In genomic region chr1:20370628-20371200, GRCh38 we compare ENCODE assay signal across 19 cellular contexts.
A peak's percentile ranks its signal among the peaks of the same experiment; 100 is the strongest.
DNase-seq lines count a peak whose midpoint lies in the region; ATAC-seq and TF ChIP-seq lines count a peak whose summit lies in the region.
"Had no signal": no experiment of that assay in that cellular context is flagged by ENCODE, and none has a peak within 500 bp of the region (broad histone marks: within the 10 kb centered on the region; RNA-seq: fewer than 3 reads in every experiment).

No MANE protein-coding gene starts in this region.

- H4K12ac ChIP-seq in trophoblast cell (ENCODE audit: low read depth, low read length): no peak overlapping the region

- no peak overlapping the region for H2AFZ ChIP-seq in trophoblast cell (ENCODE audit: insufficient read depth, low read length, poor library complexity)

- H4K8ac ChIP-seq in trophoblast cell (ENCODE audit: low read depth, low read length): no peak overlapping the region

- peaks cover 10% of the 10 kb centered on the region for H3K4me1 Mint-ChIP-seq in T-helper 17 cell

- H3K27ac Mint-ChIP-seq in T-helper 17 cell: no peak overlapping the region
- H3K27ac Mint-ChIP-seq: IgD-negative memory B cell, nephron progenitor cell, progenitor cell of endocrine pancreas had no signal

- peaks cover 53% of the 10 kb centered on the region for H3K27me3 Mint-ChIP-seq in T-helper 17 cell

- H3K4ac ChIP-seq in trophoblast cell (ENCODE audit: low read depth, low read length): no peak overlapping the region

- no peak for ATAC-seq in GM21528 (IDR thresholded peaks at IDR 0.05; ENCODE audit: low FRiP score, unreplicated experiment)
- no peak for ATAC-seq in T-helper 17 cell
- ATAC-seq: left lobe of liver had no signal

- H3K14ac ChIP-seq in trophoblast cell (ENCODE audit: low read length): no peak overlapping the region

- no peak for TF ChIP-seq CTCF in fibroblast of mammary gland (conservative IDR thresholded peaks at IDR 0.05; ENCODE audit: control insufficient read depth, insufficient read depth, low read depth, low read length)

- no peak overlapping the region for H2AK5ac ChIP-seq in trophoblast cell (ENCODE audit: low read length)

- H2BK5ac ChIP-seq in trophoblast cell (ENCODE audit: low read depth, low read length, poor library complexity): no peak overlapping the region

- no peak overlapping the region for H3K4me3 Mint-ChIP-seq in T-helper 17 cell
- H3K4me3 Mint-ChIP-seq: IgD-negative memory B cell, nephron progenitor cell had no signal

- peaks cover 0 to 9% (median 0%) of the 10 kb centered on the region in 11 experiments; a peak in 5 of 22 replicates for H4K20me1 ChIP-seq in BLaER1 treated with 17β-estradiol and CSF1 and Interleukin-3, amounts not matched to agents 10 nM and 100 nM

- no peak overlapping the region for H3K23ac ChIP-seq in trophoblast cell (ENCODE audit: low read length)

- H2BK12ac ChIP-seq in trophoblast cell (ENCODE audit: low read length): no peak overlapping the region

- no peak overlapping the region for H2BK120ac ChIP-seq in trophoblast cell (ENCODE audit: insufficient read depth, low read length, poor library complexity)

- DNase-seq in GM03348 (ENCODE audit: low spot score) (peak; percentile 38), NCI-H524 (lab: John Stamatoyannopoulos, UW) (peak; percentile 70 to 85), fibroblast of mammary gland (ENCODE audit: low read depth) (peak; percentile 52), T-helper 17 cell (no peak), trophoblast cell (no peak)
- DNase-seq: activated CD4-positive, CD25-positive, alpha-beta regulatory T cell treated with anti-CD3 and anti-CD28 coated beads, Interleukin-2, amount 50 U/mL, for 72 hours; activated CD8-positive, alpha-beta memory T cell treated with anti-CD3 and anti-CD28 coated beads for 24 hours; C1 segment of cervical spinal cord; midbrain; MM.1S; SHP77; stimulated activated CD8-positive, alpha-beta memory T cell treated with anti-CD3 and anti-CD28 coated beads, Interleukin-4, amount 100 ng/mL, for 48 hours had no signal

- peaks cover 13 to 30% (median 20%) of the 10 kb centered on the region in 10 experiments; a peak in 19 of 20 replicates for H3K4me1 ChIP-seq in BLaER1 treated with 17β-estradiol and CSF1 and Interleukin-3, amounts not matched to agents 10 nM and 100 nM
- peaks cover 6 to 8% of the 10 kb centered on the region in 2 experiments for H3K4me1 ChIP-seq in trophoblast cell (ENCODE audit: control insufficient read depth in 1 of 2, insufficient read depth in 2 of 2, low read length in 2 of 2)

- no peaks in the 10 kb centered on the region for H3K79me1 ChIP-seq in trophoblast cell (ENCODE audit: low read length)

- no CpG with 5 or more reads among the region's 8 CpGs for WGBS in trophoblast cell (ENCODE audit: extremely low coverage, insufficient coverage, insufficient read length)

- H3K4me3 ChIP-seq in BLaER1 treated with 17β-estradiol and CSF1 and Interleukin-3, amounts not matched to agents 10 nM and 100 nM: no peak overlapping the region
- H3K4me3 ChIP-seq in fibroblast of mammary gland (ENCODE audit: control insufficient read depth, low read depth, low read length): no peak overlapping the region
- no peak overlapping the region for H3K4me3 ChIP-seq in trophoblast cell (ENCODE audit: low read depth, low read length)
- H3K4me3 ChIP-seq: vagina had no signal

- H3K27me3 ChIP-seq in BLaER1 treated with 17β-estradiol and CSF1 and Interleukin-3, amounts not matched to agents 10 nM and 100 nM: peaks cover 21 to 31% (median 27%) of the 10 kb centered on the region in 11 experiments
- peaks cover 20% of the 10 kb centered on the region for H3K27me3 ChIP-seq in trophoblast cell (ENCODE audit: insufficient read depth, low read length)
- H3K27me3 ChIP-seq: vagina had no signal

- H4K91ac ChIP-seq in trophoblast cell (ENCODE audit: low read depth, low read length): no peak overlapping the region

- H3K27ac ChIP-seq in BLaER1 treated with 17β-estradiol and CSF1 and Interleukin-3, amounts not matched to agents 10 nM and 100 nM: no peak overlapping the region
- H3K27ac ChIP-seq in trophoblast cell (ENCODE audit: low read depth, low read length): no peak overlapping the region
- H3K27ac ChIP-seq: vagina had no signal

- peak overlapping the region in 9 of 11 experiments; percentile 40 to 61 (median 51); a peak in 17 of 22 replicates for H3K4me2 ChIP-seq in BLaER1 treated with 17β-estradiol and CSF1 and Interleukin-3, amounts not matched to agents 10 nM and 100 nM
- no peak overlapping the region for H3K4me2 ChIP-seq in trophoblast cell (ENCODE audit: low read length)

- H3K36me3 Mint-ChIP-seq in T-helper 17 cell (ENCODE audit: low read depth): peaks cover 12% of the 10 kb centered on the region
- H3K36me3 Mint-ChIP-seq: IgD-negative memory B cell had no signal

- no peak overlapping the region for H3K9ac ChIP-seq in BLaER1 treated with 17β-estradiol and CSF1 and Interleukin-3, amounts not matched to agents 10 nM and 100 nM
- H3K9ac ChIP-seq in trophoblast cell (ENCODE audit: low read length): no peak overlapping the region

- H3K79me2 ChIP-seq in trophoblast cell (ENCODE audit: control insufficient read depth, insufficient read depth, low read length, poor library complexity): no peaks in the 10 kb centered on the region

- H3K9me3 ChIP-seq in BLaER1 treated with 17β-estradiol and CSF1 and Interleukin-3, amounts not matched to agents 10 nM and 100 nM (replicated peaks in 1 of 11): no peaks in the 10 kb centered on the region
- H3K9me3 ChIP-seq in T-helper 17 cell (ENCODE audit: control insufficient read depth, low read length, poor library complexity, severe bottlenecking) (no peaks in the 10 kb centered on the region), trophoblast cell (ENCODE audit: insufficient read depth, low read depth, low read length) (peaks cover 1% of the 10 kb centered on the region)
- H3K9me3 ChIP-seq: vagina had no signal

- no peaks in the 10 kb centered on the region for H3K36me3 ChIP-seq in BLaER1 treated with 17β-estradiol and CSF1 and Interleukin-3, amounts not matched to agents 10 nM and 100 nM
- no peaks in the 10 kb centered on the region for H3K36me3 ChIP-seq in trophoblast cell (ENCODE audit: control insufficient read depth in 1 of 2, insufficient read depth in 2 of 2, low read length in 2 of 2)
- H3K36me3 ChIP-seq: vagina had no signal

- no peak overlapping the region for H3K18ac ChIP-seq in trophoblast cell (ENCODE audit: low read length)

Comparison
In these comparisons a context has a peak if more than half of its experiments do, and no peak if none do; other contexts are left out.
1. DNase-seq: peak in GM03348 (single experiment), NCI-H524 (2 of 2) and fibroblast of mammary gland (single experiment); none in T-helper 17 cell (0 of 3) and trophoblast cell (0 of 2).